18 cellular contexts compared by ENCODE assay signal in genomic region chr7:149279111-149279743, GRCh38. TPM values are rescaled to one million over a fixed set of nuclear protein-coding genes. Genes with fewer than 3 reads are reported as not detected.
DNase-seq lines count a peak whose midpoint lies in the region; ATAC-seq, FAIRE-seq and TF ChIP-seq lines count a peak whose summit lies in the region.
"Had no signal": no experiment of that assay in that cellular context is flagged by ENCODE, and none has a peak within 500 bp of the region (broad histone marks: within the 10 kb centered on the region; RNA-seq: fewer than 3 reads in every experiment).

No MANE protein-coding gene starts in this region.

- POLR2A ChIA-PET in activated CD4-positive, alpha-beta T cell treated with anti-CD3 and anti-CD28 coated beads, Interleukin-2, amount 10 ng/mL, durations not matched to agents 7 days and 5 days (lab: Charles Lee), result no interaction called here

- peaks cover 15% of the 10 kb centered on the region for H3K4me1 Mint-ChIP-seq in activated CD4-positive, alpha-beta T cell treated with anti-CD3 and anti-CD28 coated beads, Interleukin-2, amount 10 ng/mL, durations not matched to agents 7 days and 5 days
- H3K4me1 Mint-ChIP-seq in activated naive CD8-positive, alpha-beta T cell treated with anti-CD3 and anti-CD28 coated beads, Interleukin-2, amount 50 U/mL, for 24 hours, result peaks cover 3% of the 10 kb centered on the region
- H3K4me1 Mint-ChIP-seq in endothelial cell (ENCODE audit: unreplicated experiment) (peaks cover 23% of the 10 kb centered on the region), progenitor cell of endocrine pancreas (ENCODE audit: low read depth) (no peaks in the 10 kb centered on the region)
- peaks cover 13% of the 10 kb centered on the region for H3K4me1 Mint-ChIP-seq in activated T-helper 17 cell treated with anti-CD3 and anti-CD28 coated beads, Interleukin-2, amount 50 U/mL, for 72 hours

- no peaks in the 10 kb centered on the region for H3K9me3 Mint-ChIP-seq in activated CD4-positive, alpha-beta T cell treated with anti-CD3 and anti-CD28 coated beads, Interleukin-2, amount 10 ng/mL, durations not matched to agents 7 days and 5 days
- no peaks in the 10 kb centered on the region for H3K9me3 Mint-ChIP-seq in activated naive CD8-positive, alpha-beta T cell treated with anti-CD3 and anti-CD28 coated beads, Interleukin-2, amount 50 U/mL, for 24 hours
- no peaks in the 10 kb centered on the region for H3K9me3 Mint-ChIP-seq in endothelial cell (ENCODE audit: unreplicated experiment)
- H3K9me3 Mint-ChIP-seq in progenitor cell of endocrine pancreas (ENCODE audit: low read depth), result peaks cover 5% of the 10 kb centered on the region
- H3K9me3 Mint-ChIP-seq in activated T-helper 17 cell treated with anti-CD3 and anti-CD28 coated beads, Interleukin-2, amount 50 U/mL, for 72 hours, result no peaks in the 10 kb centered on the region
- H3K9me3 Mint-ChIP-seq: CD4-positive, CD25-positive, alpha-beta regulatory T cell; GM23338 had no signal

- no peak for FAIRE-seq in H54 (lab: Jason Lieb, UNC)
- FAIRE-seq: GM12878, HepG2, HTR-8/SVneo had no signal

- TF ChIP-seq CTCF in endothelial cell (IDR thresholded peaks at IDR 0.05; ENCODE audit: unreplicated experiment) (no peak), progenitor cell of endocrine pancreas (IDR thresholded peaks at IDR 0.05; ENCODE audit: unreplicated experiment) (no peak)

- ATAC-seq in activated naive CD8-positive, alpha-beta T cell treated with anti-CD3 and anti-CD28 coated beads, Interleukin-2, amount 50 U/mL, for 24 hours, result no peak
- ATAC-seq in activated T-helper 17 cell treated with anti-CD3 and anti-CD28 coated beads, Interleukin-2, amount 50 U/mL, for 72 hours (replicated peaks), result no peak
- ATAC-seq: GM12878, GM23338, HepG2 had no signal

- CTCF ChIA-PET in activated CD4-positive, alpha-beta T cell treated with anti-CD3 and anti-CD28 coated beads, Interleukin-2, amount 10 ng/mL, durations not matched to agents 7 days and 5 days (lab: Charles Lee), result interaction anchor here (0.6 to 1.1 kb wide), 2 partner anchors 9 to 38 kb away, joined by 3 read pairs; no protein-coding TSS in a partner anchor

- H3K36me3 Mint-ChIP-seq in activated CD4-positive, alpha-beta T cell treated with anti-CD3 and anti-CD28 coated beads, Interleukin-2, amount 10 ng/mL, durations not matched to agents 7 days and 5 days (ENCODE audit: low read depth), result peaks cover 34% of the 10 kb centered on the region
- peaks cover 40% of the 10 kb centered on the region for H3K36me3 Mint-ChIP-seq in activated naive CD8-positive, alpha-beta T cell treated with anti-CD3 and anti-CD28 coated beads, Interleukin-2, amount 50 U/mL, for 24 hours (ENCODE audit: low read depth)
- peaks cover 33% of the 10 kb centered on the region for H3K36me3 Mint-ChIP-seq in endothelial cell (ENCODE audit: low read depth, unreplicated experiment)
- peaks cover 24% of the 10 kb centered on the region for H3K36me3 Mint-ChIP-seq in progenitor cell of endocrine pancreas (ENCODE audit: insufficient read depth)
- peaks cover 66% of the 10 kb centered on the region for H3K36me3 Mint-ChIP-seq in activated T-helper 17 cell treated with anti-CD3 and anti-CD28 coated beads, Interleukin-2, amount 50 U/mL, for 72 hours (ENCODE audit: low read depth)

- H3K27ac Mint-ChIP-seq in activated CD4-positive, alpha-beta T cell treated with anti-CD3 and anti-CD28 coated beads, Interleukin-2, amount 10 ng/mL, durations not matched to agents 7 days and 5 days, result peak overlapping the region; percentile 4
- H3K27ac Mint-ChIP-seq in activated naive CD8-positive, alpha-beta T cell treated with anti-CD3 and anti-CD28 coated beads, Interleukin-2, amount 50 U/mL, for 24 hours, result peak overlapping the region; percentile 56
- H3K27ac Mint-ChIP-seq in endothelial cell (ENCODE audit: unreplicated experiment) (peak overlapping the region; percentile 63), progenitor cell of endocrine pancreas (peak overlapping the region; percentile 65)
- no peak overlapping the region for H3K27ac Mint-ChIP-seq in activated T-helper 17 cell treated with anti-CD3 and anti-CD28 coated beads, Interleukin-2, amount 50 U/mL, for 72 hours
- H3K27ac Mint-ChIP-seq: CD4-positive, CD25-positive, alpha-beta regulatory T cell; GM23338 had no signal

- H3K27me3 Mint-ChIP-seq in activated CD4-positive, alpha-beta T cell treated with anti-CD3 and anti-CD28 coated beads, Interleukin-2, amount 10 ng/mL, durations not matched to agents 7 days and 5 days, result no peaks in the 10 kb centered on the region
- H3K27me3 Mint-ChIP-seq in activated naive CD8-positive, alpha-beta T cell treated with anti-CD3 and anti-CD28 coated beads, Interleukin-2, amount 50 U/mL, for 24 hours, result no peaks in the 10 kb centered on the region
- peaks cover 12% of the 10 kb centered on the region for H3K27me3 Mint-ChIP-seq in endothelial cell (ENCODE audit: unreplicated experiment)
- no peaks in the 10 kb centered on the region for H3K27me3 Mint-ChIP-seq in progenitor cell of endocrine pancreas
- no peaks in the 10 kb centered on the region for H3K27me3 Mint-ChIP-seq in activated T-helper 17 cell treated with anti-CD3 and anti-CD28 coated beads, Interleukin-2, amount 50 U/mL, for 72 hours
- H3K27me3 Mint-ChIP-seq: CD4-positive, CD25-positive, alpha-beta regulatory T cell had no signal

- TF ChIP-seq POLR2A in H54 (IDR thresholded peaks at IDR 0.05; ENCODE audit: low read depth, low read length), result no peak

- H3K4me3 Mint-ChIP-seq in activated CD4-positive, alpha-beta T cell treated with anti-CD3 and anti-CD28 coated beads, Interleukin-2, amount 10 ng/mL, durations not matched to agents 7 days and 5 days, result no peak overlapping the region
- H3K4me3 Mint-ChIP-seq in activated naive CD8-positive, alpha-beta T cell treated with anti-CD3 and anti-CD28 coated beads, Interleukin-2, amount 50 U/mL, for 24 hours, result no peak overlapping the region
- H3K4me3 Mint-ChIP-seq in endothelial cell (ENCODE audit: unreplicated experiment) (peak overlapping the region; percentile 69), progenitor cell of endocrine pancreas (ENCODE audit: low read depth) (no peak overlapping the region)
- no peak overlapping the region for H3K4me3 Mint-ChIP-seq in activated T-helper 17 cell treated with anti-CD3 and anti-CD28 coated beads, Interleukin-2, amount 50 U/mL, for 72 hours
- H3K4me3 Mint-ChIP-seq: CD4-positive, CD25-positive, alpha-beta regulatory T cell; GM23338 had no signal

- no peak for DNase-seq in activated CD4-positive, alpha-beta T cell treated with anti-CD3 and anti-CD28 coated beads, Interleukin-2, amount 10 ng/mL, durations not matched to agents 7 days and 5 days
- DNase-seq in activated CD4-positive, alpha-beta T cell treated with anti-CD3 and anti-CD28 coated beads, Interleukin-2, amount 50 U/mL, for 1 hour, result no peak
- DNase-seq in activated naive CD8-positive, alpha-beta T cell treated with anti-CD3 and anti-CD28 coated beads, Interleukin-2, amount 50 U/mL, for 24 hours, result no peak
- DNase-seq in endothelial cell (ENCODE audit: low spot score), result no peak
- no peak for DNase-seq in progenitor cell of endocrine pancreas (ENCODE audit: low spot score, unreplicated experiment)
- no peak for DNase-seq in NCI-H2227 treated with DMSO at 0.1 percent for 48 hours (lab: John Stamatoyannopoulos, UW)
- DNase-seq in H54 (ENCODE audit: insufficient read length, low spot score), result no peak
- DNase-seq: 8988T; AML-193; Calu3; CD4-positive, CD25-positive, alpha-beta regulatory T cell; DMS79; HCEC 1CT had no signal

RNA-seq across cellular contexts. Expression of gene ZNF783, which starts 17.2 kb away (rescaled TPM):
- total RNA-seq in activated CD4-positive, alpha-beta T cell treated with anti-CD3 and anti-CD28 coated beads, Interleukin-2, amount 10 ng/mL, durations not matched to agents 7 days and 5 days, result 10 to 100 TPM; 19.0 to 21.7 TPM
- total RNA-seq in endothelial cell (ENCODE audit: unreplicated experiment) (15.3 TPM), progenitor cell of endocrine pancreas (17.5 and 18.5 TPM in 2 replicates)
- total RNA-seq in activated T-helper 17 cell treated with anti-CD3 and anti-CD28 coated beads, Interleukin-2, amount 50 U/mL, for 72 hours, result 10 to 100 TPM; 12.7 to 17.3 TPM

RNA-seq across cellular contexts. Expression of gene ZNF212, which starts 39.8 kb away (rescaled TPM):
- 10 to 100 TPM; 11.1 to 15.9 TPM for total RNA-seq in activated CD4-positive, alpha-beta T cell treated with anti-CD3 and anti-CD28 coated beads, Interleukin-2, amount 10 ng/mL, durations not matched to agents 7 days and 5 days
- total RNA-seq in endothelial cell (ENCODE audit: unreplicated experiment) (12.8 TPM), progenitor cell of endocrine pancreas (19.4 and 19.5 TPM in 2 replicates)
- 10 to 100 TPM in 1 of 2 donors, 1 to 10 TPM in 1; 9.3 to 19.5 TPM for total RNA-seq in activated T-helper 17 cell treated with anti-CD3 and anti-CD28 coated beads, Interleukin-2, amount 50 U/mL, for 72 hours
